Comparison of ENCODE assay signal across 1 cellular context in genomic region chr1:154741747-154742495, GRCh38.
TF ChIP-seq lines count a peak whose summit lies in the region.

No MANE protein-coding gene starts in this region.

TF ChIP-seq in HepG2, 621 proteins besides CTCF, POLR2A, EP300 and RAD21 (continued from another document):
- TF ChIP-seq ZBED4 (CRISPR knock-in tag; IDR thresholded peaks at IDR 0.05; ENCODE audit: borderline replicate concordance): no peak
- TF ChIP-seq ZNF605 (CRISPR knock-in tag; IDR thresholded peaks at IDR 0.05): no peak
- TF ChIP-seq ZNF576 (CRISPR knock-in tag; IDR thresholded peaks at IDR 0.05): no peak
- no peak for TF ChIP-seq ZNF558 (CRISPR knock-in tag; IDR thresholded peaks at IDR 0.05; ENCODE audit: borderline replicate concordance)
- TF ChIP-seq ZNF746 (CRISPR knock-in tag; IDR thresholded peaks at IDR 0.05): no peak
- TF ChIP-seq CREBL2 (CRISPR knock-in tag; IDR thresholded peaks at IDR 0.05; ENCODE audit: borderline replicate concordance): no peak
- TF ChIP-seq HDAC1 (CRISPR knock-in tag; IDR thresholded peaks at IDR 0.05): no peak
- TF ChIP-seq BORCS8-MEF2B (CRISPR knock-in tag; IDR thresholded peaks at IDR 0.05): peak; percentile 36; the same call in 1 of the 2 replicates
- no peak for TF ChIP-seq PTBP1 (IDR thresholded peaks at IDR 0.05; ENCODE audit: low read depth, low read length, poor library complexity, severe bottlenecking)
- no peak for TF ChIP-seq GLMP (CRISPR knock-in tag; IDR thresholded peaks at IDR 0.05; ENCODE audit: borderline replicate concordance)
- no peak for TF ChIP-seq IRF2 (CRISPR knock-in tag; IDR thresholded peaks at IDR 0.05)
- no peak for TF ChIP-seq ZNF674 (CRISPR knock-in tag; IDR thresholded peaks at IDR 0.05; ENCODE audit: low read depth)
- TF ChIP-seq ZNF552 (CRISPR knock-in tag; IDR thresholded peaks at IDR 0.05; ENCODE audit: borderline replicate concordance): no peak
- no peak for TF ChIP-seq JDP2 (CRISPR knock-in tag; IDR thresholded peaks at IDR 0.05; ENCODE audit: borderline replicate concordance)
- no peak for TF ChIP-seq ZNF17 (CRISPR knock-in tag; IDR thresholded peaks at IDR 0.05)
- TF ChIP-seq ZNF777 (CRISPR knock-in tag; IDR thresholded peaks at IDR 0.05): no peak
- no peak for TF ChIP-seq GATAD2A (CRISPR knock-in tag; IDR thresholded peaks at IDR 0.05)
- TF ChIP-seq HMGA1 (CRISPR knock-in tag; conservative IDR thresholded peaks at IDR 0.05): no peak
- no peak for TF ChIP-seq HDAC6 (IDR thresholded peaks at IDR 0.05; ENCODE audit: low read depth, low read length)
- TF ChIP-seq PAF1 (CRISPR knock-in tag; IDR thresholded peaks at IDR 0.05): no peak
- no peak for TF ChIP-seq CBX1 (IDR thresholded peaks at IDR 0.05; ENCODE audit: low read depth)
- no peak for TF ChIP-seq U2AF2 (IDR thresholded peaks at IDR 0.05; ENCODE audit: low read depth, low read length)
